13 cellular contexts compared by ENCODE assay signal in the genomic region with DNA sequence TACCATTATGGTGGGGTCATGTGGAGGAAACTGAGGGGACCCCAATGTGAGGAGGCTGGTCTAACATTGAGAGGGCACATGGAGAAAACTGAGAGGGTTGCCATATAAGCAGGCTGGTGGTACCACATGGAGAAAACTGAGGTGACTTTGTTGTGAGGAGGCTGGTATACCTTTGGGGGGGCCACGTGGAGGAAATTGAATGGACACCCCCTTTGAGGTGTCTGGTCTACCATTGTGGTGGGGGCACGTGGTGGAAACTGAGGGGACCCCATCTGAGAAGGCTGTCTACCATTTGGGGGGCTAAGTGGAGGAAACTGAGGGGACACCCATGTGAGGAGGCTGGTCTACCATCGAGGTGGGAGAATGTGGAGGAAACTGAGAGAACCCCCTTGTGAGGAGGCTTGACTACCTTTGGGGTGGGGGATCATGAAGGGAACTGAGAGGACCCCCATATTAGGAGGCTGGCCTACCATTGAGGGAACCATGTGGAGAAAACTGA.
"Had no signal": no experiment of that assay in that cellular context is flagged by ENCODE, and none has a peak within 500 bp of the region (broad histone marks: within the 10 kb centered on the region; RNA-seq: fewer than 3 reads in every experiment).

No MANE protein-coding gene starts in this region.

- H3K36me3 ChIP-seq: lower lobe of right lung, prostate gland had no signal

- ATAC-seq: effector memory CD8-positive, alpha-beta T cell; lower lobe of right lung; naive thymus-derived CD8-positive, alpha-beta T cell; sciatic nerve; stimulated activated naive CD8-positive, alpha-beta T cell treated with anti-CD3 and anti-CD28 coated beads, Interleukin-15, amount 100 ng/mL, for 72 hours had no signal

- H3K4me3 Mint-ChIP-seq: effector memory CD8-positive, alpha-beta T cell; naive thymus-derived CD8-positive, alpha-beta T cell; stimulated activated naive CD8-positive, alpha-beta T cell treated with anti-CD3 and anti-CD28 coated beads, Interleukin-15, amount 100 ng/mL, for 72 hours had no signal

- H3K4me1 ChIP-seq: lower lobe of right lung, prostate gland had no signal

- H3K4me3 ChIP-seq: lower lobe of right lung, prostate gland had no signal

- H3K9me3 ChIP-seq: lower lobe of right lung, prostate gland had no signal

- H3K27ac Mint-ChIP-seq: effector memory CD8-positive, alpha-beta T cell; naive thymus-derived CD8-positive, alpha-beta T cell; stimulated activated naive CD8-positive, alpha-beta T cell treated with anti-CD3 and anti-CD28 coated beads, Interleukin-15, amount 100 ng/mL, for 72 hours had no signal

- H3K27ac ChIP-seq: lower lobe of right lung, prostate gland had no signal

- H3K4me1 Mint-ChIP-seq: naive thymus-derived CD8-positive, alpha-beta T cell; stimulated activated naive CD8-positive, alpha-beta T cell treated with anti-CD3 and anti-CD28 coated beads, Interleukin-15, amount 100 ng/mL, for 72 hours had no signal

- DNase-seq: activated CD4-positive, alpha-beta T cell treated with anti-CD3 and anti-CD28 coated beads for 4 hours; activated gamma-delta T cell treated with Interleukin-2 at 50 U/mL for 16 hours; central memory CD4-positive, alpha-beta T cell; effector memory CD8-positive, alpha-beta T cell; erythroblast; hippocampal formation; kidney glomerular epithelial cell; lower lobe of right lung; nucleus accumbens had no signal
